27 cellular contexts compared by ENCODE assay signal in the genomic region with DNA sequence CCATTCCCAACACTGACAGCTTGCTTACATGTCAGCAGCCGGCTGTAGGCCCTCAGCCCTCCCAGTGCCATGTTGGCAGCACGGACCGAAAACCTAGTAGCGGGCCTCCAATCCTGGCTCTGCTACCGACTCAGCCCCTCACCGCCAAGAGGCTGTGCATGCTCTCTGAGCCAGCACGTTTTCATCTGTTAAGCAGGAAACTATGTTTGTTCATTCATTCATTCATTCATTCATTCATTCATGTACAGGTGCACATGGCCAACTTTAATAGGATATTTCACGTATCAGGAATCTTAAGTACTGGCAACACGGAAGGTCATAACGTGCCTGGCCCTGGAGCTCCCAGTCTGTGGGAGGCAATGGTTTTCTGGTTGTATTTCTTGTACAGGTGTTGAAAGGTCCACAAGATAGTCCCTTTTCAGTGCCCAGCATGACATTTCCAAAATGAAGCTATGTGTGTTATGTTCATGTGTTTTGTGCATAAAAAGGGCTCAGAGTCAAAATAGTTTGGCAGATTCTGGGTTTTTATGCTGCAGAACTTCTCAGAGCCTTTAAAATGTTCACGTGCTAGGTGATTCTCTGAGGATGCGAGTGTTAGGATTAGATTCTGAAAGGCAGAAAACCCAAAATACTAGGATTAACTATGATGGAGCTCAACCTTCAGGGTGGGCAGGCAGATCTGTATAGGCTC. TPM values are rescaled to one million over a fixed set of nuclear protein-coding genes. Genes with fewer than 3 reads are reported as not detected.
"Had no signal": no experiment of that assay in that cellular context is flagged by ENCODE, and none has a peak within 500 bp of the region (broad histone marks: within the 10 kb centered on the region; RNA-seq: fewer than 3 reads in every experiment).

No MANE protein-coding gene starts in this region.

- H3K27me3 ChIP-seq: ovary, right lobe of liver, stomach, thyroid gland, upper lobe of left lung, vagina had no signal

- H3K27me3 Mint-ChIP-seq: activated CD8-positive, alpha-beta T cell treated with anti-CD3 and anti-CD28 coated beads for 36 hours; progenitor cell of endocrine pancreas had no signal

- H3K27ac ChIP-seq: ovary, right lobe of liver, stomach, thyroid gland, upper lobe of left lung, vagina, VCaP had no signal

- H3K9me3 ChIP-seq: ovary, right lobe of liver, stomach, thyroid gland, upper lobe of left lung, vagina had no signal

- H3K36me3 ChIP-seq: ovary, right lobe of liver, stomach, thyroid gland, upper lobe of left lung, vagina had no signal

- ATAC-seq: activated CD8-positive, alpha-beta T cell treated with anti-CD3 and anti-CD28 coated beads for 36 hours; activated T-cell treated with anti-CD3 and anti-CD28 coated beads, Interleukin-2, amount 50 U/mL, for 72 hours; esophagus mucosa; natural killer cell; right lobe of liver had no signal

- DNase-seq: activated CD4-positive, alpha-beta T cell treated with anti-CD3 and anti-CD28 coated beads for 4 hours; activated CD8-positive, alpha-beta T cell treated with anti-CD3 and anti-CD28 coated beads for 36 hours; activated effector memory CD4-positive, alpha-beta T cell treated with Interleukin-2 at 50 U/mL for 16 hours; activated naive CD4-positive, alpha-beta T cell treated with Interleukin-2 at 50 U/mL for 16 hours; activated T-cell treated with anti-CD3 and anti-CD28 coated beads, Interleukin-2, amount 50 U/mL, for 72 hours; amygdala; caudate nucleus; cortex of kidney; endodermal cell; foreskin fibroblast; head of caudate nucleus; hippocampal formation; immature natural killer cell; natural killer cell; right lobe of liver; stimulated activated CD4-positive, alpha-beta T cell treated with anti-CD3 and anti-CD28 coated beads, Interleukin-4, amount 100 ng/mL, for 1 hour; stomach; thyroid gland; upper lobe of left lung had no signal

- H3K4me1 Mint-ChIP-seq: natural killer cell had no signal

- H3K4me3 Mint-ChIP-seq: activated CD8-positive, alpha-beta T cell treated with anti-CD3 and anti-CD28 coated beads for 36 hours; activated T-cell treated with anti-CD3 and anti-CD28 coated beads, Interleukin-2, amount 50 U/mL, for 72 hours; endodermal cell; immature natural killer cell; mesothelial cell of epicardium; natural killer cell; T-helper 2 cell treated with Interferon-gamma antibody and Interleukin-4, amounts not matched to agents 5 μg/mL and 100 μg/mL, for 36 hours had no signal

- H3K4me3 ChIP-seq: ovary, right lobe of liver, stomach, thyroid gland, upper lobe of left lung, vagina had no signal

- H3K4me1 ChIP-seq: thyroid gland had no signal

- H3K9me3 Mint-ChIP-seq: activated CD8-positive, alpha-beta T cell treated with anti-CD3 and anti-CD28 coated beads for 36 hours; activated T-cell treated with anti-CD3 and anti-CD28 coated beads, Interleukin-2, amount 50 U/mL, for 72 hours; endodermal cell; immature natural killer cell; mesothelial cell of epicardium; natural killer cell; T-helper 2 cell treated with Interferon-gamma antibody and Interleukin-4, amounts not matched to agents 5 μg/mL and 100 μg/mL, for 36 hours had no signal

- H3K27ac Mint-ChIP-seq: endodermal cell; immature natural killer cell; mesothelial cell of epicardium; natural killer cell; progenitor cell of endocrine pancreas; T-helper 2 cell treated with Interferon-gamma antibody and Interleukin-4, amounts not matched to agents 5 μg/mL and 100 μg/mL, for 36 hours had no signal

- H3K36me3 Mint-ChIP-seq: mesothelial cell of epicardium, natural killer cell had no signal

RNA-seq across cellular contexts. Expression of gene SUSD3, which starts 17.7 kb away (rescaled TPM):
- total RNA-seq: chondrocyte had no signal
